Comparison of ENCODE assay signal across 9 cellular contexts in genomic region chr10:54259104-54259503, GRCh38.
"Had no signal": no experiment of that assay in that cellular context is flagged by ENCODE, and none has a peak within 500 bp of the region (broad histone marks: within the 10 kb centered on the region; RNA-seq: fewer than 3 reads in every experiment).

No MANE protein-coding gene starts in this region.

- ATAC-seq: GM23338, HCT116 had no signal

- H3K9ac ChIP-seq: GM23248 had no signal

- H3K4me1 ChIP-seq: HAP-1 had no signal

- H2AFZ ChIP-seq: GM23248, GM23338 had no signal

- H3K36me3 ChIP-seq: HAP-1 had no signal

- H3K4me3 ChIP-seq: GM23248, GM23338, HAP-1 had no signal

- H3K4me2 ChIP-seq: GM23338 had no signal

- H3K27ac ChIP-seq: GM23248 had no signal

- DNase-seq: GM23248, GOT3, H7, H9, HCEC 1CT, HFFc6 had no signal

- H3K9me3 ChIP-seq: HAP-1 had no signal
